ENCODE assay signal across 15 cellular contexts in the genomic region with DNA sequence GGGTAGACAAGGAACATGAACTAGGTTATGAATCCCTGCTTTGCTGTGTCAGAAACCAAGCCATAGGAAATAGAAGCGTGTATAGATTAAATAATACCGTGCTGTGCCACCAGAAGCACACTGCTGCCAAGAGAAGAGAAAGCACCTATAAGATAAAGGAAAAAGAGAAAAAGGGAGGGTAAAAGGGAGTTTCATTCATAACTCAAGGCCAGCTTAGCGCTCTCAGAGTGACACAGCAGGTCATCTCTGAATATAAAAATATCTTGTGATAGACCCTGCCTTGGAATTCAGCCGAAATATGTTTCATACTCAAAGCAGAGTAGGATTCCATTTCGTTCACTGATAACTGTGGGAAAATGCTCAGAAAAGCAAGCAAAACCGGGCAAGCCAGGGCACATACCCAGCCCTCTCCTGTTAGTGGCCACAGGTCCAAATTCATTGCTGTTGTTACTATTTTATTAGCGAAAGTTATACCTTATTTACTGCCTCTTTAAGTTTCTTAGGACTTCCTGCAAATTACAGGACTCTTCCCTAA. TPM values are rescaled to one million over a fixed set of nuclear protein-coding genes. Genes with fewer than 3 reads are reported as not detected.
A peak's percentile ranks its signal among the peaks of the same experiment; 100 is the strongest.
DNase-seq lines count a peak whose midpoint lies in the region; FAIRE-seq and TF ChIP-seq lines count a peak whose summit lies in the region.
"Had no signal": no experiment of that assay in that cellular context is flagged by ENCODE, and none has a peak within 500 bp of the region (broad histone marks: within the 10 kb centered on the region; RNA-seq: fewer than 3 reads in every experiment).

No MANE protein-coding gene starts in this region.

- TF ChIP-seq POLR2A in stomach (IDR thresholded peaks at IDR 0.05): no peak

- H3K36me3 ChIP-seq in keratinocyte (ENCODE audit: control insufficient read depth in 2 of 2, extremely low read depth in 1 of 2, insufficient read depth in 2 of 2, low read length in 2 of 2) (peaks cover 42 to 80% of the 10 kb centered on the region in 2 experiments), stomach (peaks cover 37 to 81% (median 70%) of the 10 kb centered on the region in 4 donors)

- H4K20me1 ChIP-seq in keratinocyte (ENCODE audit: control insufficient read depth, extremely low read depth, insufficient read depth, low read length): peaks cover 88% of the 10 kb centered on the region

- H3K27ac ChIP-seq in keratinocyte (ENCODE audit: control insufficient read depth, insufficient read depth, low read length): peak overlapping the region; percentile 94
- H3K27ac ChIP-seq in stomach: peak overlapping the region in 4 of 5 donors; percentile 34 to 67 (median 62)

- H3K9me3 Mint-ChIP-seq in brain: no peaks in the 10 kb centered on the region
- H3K9me3 Mint-ChIP-seq: activated naive CD4-positive, alpha-beta T cell treated with anti-CD3 and anti-CD28 coated beads, Interleukin-2, amount 10 ng/mL, durations not matched to agents 7 days and 5 days; CD8-positive, alpha-beta T cell; natural killer cell had no signal

- H3K4me1 ChIP-seq in keratinocyte (ENCODE audit: control insufficient read depth, extremely low read depth, insufficient read depth, low read length) (peaks cover 98% of the 10 kb centered on the region), stomach (peaks cover 54 to 97% (median 67%) of the 10 kb centered on the region in 4 donors)

- no peaks in the 10 kb centered on the region for H3K27me3 Mint-ChIP-seq in brain

- peak overlapping the region; percentile 100 for H3K4me2 ChIP-seq in keratinocyte (ENCODE audit: control insufficient read depth, extremely low read depth, insufficient read depth, low read depth, low read length)

- H3K79me2 ChIP-seq in keratinocyte (ENCODE audit: control insufficient read depth, insufficient read depth, low read length): peaks cover 100% of the 10 kb centered on the region

- peaks cover 74% of the 10 kb centered on the region for H3K4me1 Mint-ChIP-seq in brain
- H3K4me1 Mint-ChIP-seq: activated naive CD4-positive, alpha-beta T cell treated with anti-CD3 and anti-CD28 coated beads, Interleukin-2, amount 10 ng/mL, durations not matched to agents 7 days and 5 days; natural killer cell had no signal

- no peaks in the 10 kb centered on the region for H3K27me3 ChIP-seq in keratinocyte (ENCODE audit: control insufficient read depth, extremely low read depth, insufficient read depth, low read length)
- H3K27me3 ChIP-seq in stomach: no peaks in the 10 kb centered on the region

- H3K9me1 ChIP-seq in keratinocyte (ENCODE audit: control insufficient read depth, extremely low read depth, insufficient read depth, low read length): peaks cover 9% of the 10 kb centered on the region

- dilution Hi-C loops in keratinocyte (cut with MboI; ENCODE audit: extremely low pct_ligation_motif_present, low sequenced_read_pairs): no loop called here

- TF ChIP-seq CTCF in brain (conservative IDR thresholded peaks at IDR 0.05): no peak
- TF ChIP-seq CTCF in keratinocyte (optimal IDR thresholded peaks at IDR 0.05 in 1 of 3, IDR thresholded peaks at IDR 0.05 in 1 of 3, conservative IDR thresholded peaks at IDR 0.05 in 1 of 3; ENCODE audit: extremely low read depth in 1 of 3, insufficient read depth in 2 of 3, low read length in 3 of 3): no peak
- TF ChIP-seq CTCF in stomach (IDR thresholded peaks at IDR 0.05): no peak

- DNase-seq in HK-2 (ENCODE audit: unreplicated experiment) (peak; percentile 8), keratinocyte (ENCODE audit: low read depth, low spot score) (no peak), stomach (no peak), NCI-H82 treated with DMSO at 0.1 percent for 48 hours (lab: John Stamatoyannopoulos, UW; ENCODE audit: unreplicated experiment) (no peak), COR-L47 (lab: John Stamatoyannopoulos, UW) (no peak), cerebellar cortex (ENCODE audit: low spot score) (no peak), NCI-H2029 (lab: John Stamatoyannopoulos, UW) (no peak)
- DNase-seq: activated CD4-positive, alpha-beta T cell treated with anti-CD3 and anti-CD28 coated beads for 48 hours; activated naive CD4-positive, alpha-beta T cell treated with anti-CD3 and anti-CD28 coated beads, Interleukin-2, amount 10 ng/mL, durations not matched to agents 7 days and 5 days; CD8-positive, alpha-beta T cell; HCEC 1CT; natural killer cell; NCI-H510A treated with DMSO at 0.1 percent for 48 hours; stimulated activated CD4-positive, alpha-beta T cell treated with anti-CD3 and anti-CD28 coated beads, Interleukin-2, amount 100 ng/mL, for 48 hours had no signal

- H3K9me3 ChIP-seq in keratinocyte (ENCODE audit: control insufficient read depth, low read depth, low read length) (no peaks in the 10 kb centered on the region), stomach (no peaks in the 10 kb centered on the region)

- intact Hi-C loops in stomach (cut with DNase I; ENCODE audit: low total_unique reads): no loop called here

- no peak overlapping the region for H2AFZ ChIP-seq in keratinocyte (ENCODE audit: control insufficient read depth, low read length)

- H3K4me3 Mint-ChIP-seq in brain: peak overlapping the region in 4 of 5 experiments; percentile 57 to 67 (median 60)
- H3K4me3 Mint-ChIP-seq: activated naive CD4-positive, alpha-beta T cell treated with anti-CD3 and anti-CD28 coated beads, Interleukin-2, amount 10 ng/mL, durations not matched to agents 7 days and 5 days; CD8-positive, alpha-beta T cell; natural killer cell had no signal

- WGBS in stomach, 5 donors: 28 to 43% (median 39%) methylated on average over 7 of the region's 7 CpGs

- H3K36me3 Mint-ChIP-seq in brain: peaks cover 54% of the 10 kb centered on the region
- H3K36me3 Mint-ChIP-seq: activated naive CD4-positive, alpha-beta T cell treated with anti-CD3 and anti-CD28 coated beads, Interleukin-2, amount 10 ng/mL, durations not matched to agents 7 days and 5 days; CD8-positive, alpha-beta T cell; natural killer cell had no signal

- TF ChIP-seq EP300 in stomach (IDR thresholded peaks at IDR 0.05): no peak

- peak overlapping the region; percentile 6 to 91 (median 65) for H3K27ac Mint-ChIP-seq in brain
- H3K27ac Mint-ChIP-seq: activated naive CD4-positive, alpha-beta T cell treated with anti-CD3 and anti-CD28 coated beads, Interleukin-2, amount 10 ng/mL, durations not matched to agents 7 days and 5 days; CD8-positive, alpha-beta T cell; natural killer cell had no signal

- peak overlapping the region; percentile 97 for H3K9ac ChIP-seq in keratinocyte (ENCODE audit: control insufficient read depth, extremely low read depth, insufficient read depth, low read length)

- H3K4me3 ChIP-seq in keratinocyte (ENCODE audit: control insufficient read depth in 2 of 3, extremely low read depth in 1 of 3, insufficient read depth in 2 of 3, low read depth in 1 of 3, low read length in 3 of 3) (peak overlapping the region; percentile 2 to 29 (median 26)), stomach (peak overlapping the region in 1 of 4 donors; percentile 11)

- FAIRE-seq in keratinocyte (lab: Jason Lieb, UNC): peak; percentile 93

RNA-seq across cellular contexts. Expression of gene JAG1, which starts 8.7 kb away (rescaled TPM):
- 15.6 TPM for polyA plus RNA-seq in brain (ENCODE audit: insufficient read depth, low read depth, low replicate concordance)
- polyA plus RNA-seq in keratinocyte: 82.1 to 117 TPM (median 84.2 TPM) in 3 replicates
- polyA plus RNA-seq in keratinocyte (2011; ENCODE audit: low read depth): 69.6 TPM
- 27.6 and 29.1 TPM in 2 replicates for polyA plus RNA-seq in keratinocyte (2011; cell fraction: cytosol; rRNA removed)
- 356 and 357 TPM in 2 replicates for polyA plus RNA-seq in keratinocyte (2011; cell fraction: nucleus; rRNA removed)
- polyA plus RNA-seq in keratinocyte (2012; ENCODE audit: low replicate concordance): 37.1 and 115 TPM in 2 replicates
- 306 to 390 TPM (median 389 TPM) in 3 replicates for polyA minus RNA-seq in keratinocyte
- polyA minus RNA-seq in keratinocyte (2011; cell fraction: cytosol; rRNA and poly(A)+ RNA removed): 89.8 TPM
- 497 and 766 TPM in 2 replicates for polyA minus RNA-seq in keratinocyte (2011; cell fraction: nucleus; rRNA and poly(A)+ RNA removed)
- 100 to 1,000 TPM in 1 of 5 donors, 10 to 100 TPM in 4; 54.8 to 133 (median 95.0) TPM for total RNA-seq in stomach
- polyA plus RNA-seq in stomach: 10 to 100 TPM in 1 of 3 donors, 1 to 10 TPM in 2; 5.2 to 26.3 (median 7.5) TPM
